ENCODE assay signal across 8 cellular contexts in the genomic region with DNA sequence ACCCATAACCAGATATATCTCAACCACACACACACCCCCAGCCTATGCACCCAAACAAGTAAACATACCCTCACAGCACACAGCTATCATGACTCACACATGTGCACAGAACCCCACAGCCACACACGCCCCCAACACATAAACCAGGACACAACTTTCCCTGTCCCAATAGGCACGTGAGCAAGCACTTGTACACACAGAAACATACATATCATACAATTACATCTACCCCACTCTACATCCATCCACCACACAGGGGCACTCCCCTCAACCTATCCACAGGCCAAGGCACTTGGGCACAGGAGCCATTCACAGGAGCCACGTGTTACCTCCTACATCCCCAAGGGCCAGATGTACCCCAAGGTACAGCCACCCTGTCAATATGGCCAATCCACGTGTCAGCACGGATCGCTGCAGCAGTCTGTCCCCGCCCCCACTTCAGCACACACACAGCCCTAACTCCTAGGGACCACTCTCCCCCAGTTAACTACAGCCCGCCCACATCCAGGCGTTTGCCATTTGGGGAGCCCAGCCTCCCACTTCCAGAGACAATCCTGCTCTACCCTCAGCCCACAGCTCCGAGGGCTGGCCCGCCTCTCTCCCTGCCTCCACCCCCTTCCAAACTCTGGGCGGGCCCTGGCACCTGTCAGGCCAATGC.
DNase-seq lines count a peak whose midpoint lies in the region; ATAC-seq lines count a peak whose summit lies in the region.

No MANE protein-coding gene starts in this region.

- H3K9ac ChIP-seq in NT2/D1 (ENCODE audit: insufficient read length, low read depth): peak overlapping the region; percentile 8

- H3K4me1 ChIP-seq in NT2/D1 (ENCODE audit: insufficient read depth, insufficient read length): peaks cover 13% of the 10 kb centered on the region

- ATAC-seq in GM18858 (IDR thresholded peaks at IDR 0.05; ENCODE audit: unreplicated experiment): peak; percentile 24

- H3K36me3 ChIP-seq in H7 (replicated peaks; ENCODE audit: control insufficient read depth, insufficient read depth, low read length) (no peaks in the 10 kb centered on the region), NT2/D1 (ENCODE audit: insufficient read depth, insufficient read length, low read length) (no peaks in the 10 kb centered on the region)

- H3K4me3 ChIP-seq in H7 (ENCODE audit: insufficient read depth, low read depth, low read length) (peak overlapping the region; percentile 51; the same call in 1 of the 2 replicates), NT2/D1 (ENCODE audit: insufficient read length, low read depth) (peak overlapping the region; percentile 4)

- DNase-seq in H7 (no peak), NT2/D1 (ENCODE audit: low read depth, low spot score) (no peak), iris pigment epithelial cell (ENCODE audit: low read depth) (peak; percentile 22), mucosa of gallbladder (ENCODE audit: low spot score) (no peak), RKO (ENCODE audit: low spot score) (no peak), NCI-H1105 (lab: John Stamatoyannopoulos, UW) (no peak)
- no peak for DNase-seq in stimulated activated CD4-positive, alpha-beta T cell treated with anti-CD3 and anti-CD28 coated beads, Interleukin-1b, Interleukin-23, amount 100 ng/mL, for 48 hours

- H3K27me3 ChIP-seq in H7 (ENCODE audit: control insufficient read depth, insufficient read depth, low read length): peaks cover 26% of the 10 kb centered on the region
- H3K27me3 ChIP-seq in NT2/D1 (ENCODE audit: insufficient read depth, insufficient read length): peaks cover 44% of the 10 kb centered on the region

- H3K9me3 ChIP-seq in NT2/D1 (ENCODE audit: insufficient read depth, low read length): no peaks in the 10 kb centered on the region
